Comparison of ENCODE assay signal across 10 cellular contexts in genomic region chr3:45988804-45989203, GRCh38. TPM values are rescaled to one million over a fixed set of nuclear protein-coding genes. Genes with fewer than 3 reads are reported as not detected.
DNase-seq lines count a peak whose midpoint lies in the region; TF ChIP-seq lines count a peak whose summit lies in the region.
"Had no signal": no experiment of that assay in that cellular context is flagged by ENCODE, and none has a peak within 500 bp of the region (broad histone marks: within the 10 kb centered on the region; RNA-seq: fewer than 3 reads in every experiment).

No MANE protein-coding gene starts in this region.

- H3K4me1 ChIP-seq in muscle layer of duodenum (ENCODE audit: control insufficient read depth in 1 of 2, insufficient read depth in 2 of 2, low read length in 2 of 2), result peaks cover 48 to 83% of the 10 kb centered on the region in 2 donors

- peak; percentile 68 for DNase-seq in AG20443 (ENCODE audit: low spot score)
- peak; percentile 86 for DNase-seq in HT1080 (ENCODE audit: low read depth)
- peak; percentile 78 for DNase-seq in choroid plexus epithelial cell (ENCODE audit: low read depth)
- DNase-seq in NCI-H748 treated with DMSO at 0.1 percent for 48 hours (lab: John Stamatoyannopoulos, UW), result no peak
- DNase-seq in substantia nigra (lab: John Stamatoyannopoulos, UW), result no peak
- no peak for DNase-seq in WERI-Rb-1
- DNase-seq in 8988T, result no peak
- DNase-seq: NCI-H510A treated with DMSO at 0.1 percent for 48 hours had no signal

- no peaks in the 10 kb centered on the region for H3K9me3 ChIP-seq in muscle layer of duodenum (ENCODE audit: control insufficient read depth in 1 of 2, low read length in 2 of 2)
- no peaks in the 10 kb centered on the region for H3K9me3 ChIP-seq in WERI-Rb-1 (ENCODE audit: severe bottlenecking)

- H3K4me3 ChIP-seq in choroid plexus epithelial cell (ENCODE audit: low read depth, low read length), result no peak overlapping the region
- no peak overlapping the region for H3K4me3 ChIP-seq in muscle layer of duodenum (ENCODE audit: low read depth in 1 of 2, low read length in 2 of 2)
- H3K4me3 ChIP-seq in WERI-Rb-1 (ENCODE audit: low read depth, low read length), result no peak overlapping the region

- no peak for TF ChIP-seq CTCF in choroid plexus epithelial cell (conservative IDR thresholded peaks at IDR 0.05; ENCODE audit: low read depth, low read length)
- TF ChIP-seq CTCF in WERI-Rb-1 (IDR thresholded peaks at IDR 0.05; ENCODE audit: low read depth, low read length), result no peak

- H3K27ac ChIP-seq in muscle layer of duodenum (ENCODE audit: low read length) (peak overlapping the region; percentile 90), substantia nigra (ENCODE audit: low read depth, low read length, poor library complexity, severe bottlenecking) (no peak overlapping the region), WERI-Rb-1 (no peak overlapping the region)

- H3K27me3 ChIP-seq in muscle layer of duodenum (ENCODE audit: low read depth, low read length) (no peaks in the 10 kb centered on the region), WERI-Rb-1 (ENCODE audit: insufficient read depth, low read depth, severe bottlenecking) (no peaks in the 10 kb centered on the region)

- H3K36me3 ChIP-seq in muscle layer of duodenum (ENCODE audit: control insufficient read depth in 1 of 2, insufficient read depth in 2 of 2, low read length in 2 of 2) (peaks cover 6 to 8% of the 10 kb centered on the region in 2 donors), WERI-Rb-1 (peaks cover 32% of the 10 kb centered on the region)

RNA-seq across cellular contexts. Expression of gene FYCO1, which starts 6.8 kb away (rescaled TPM):
- total RNA-seq in HT1080 (2014; rRNA removed; shearing (Covaris generic)), result 7.9 and 10.3 TPM in 2 replicates
- 9.4 and 12.1 TPM in 2 replicates for polyA plus RNA-seq in HT1080 (2015; cell fraction: cytosol; rRNA removed)
- 23.0 and 23.2 TPM in 2 replicates for polyA plus RNA-seq in HT1080 (2015; cell fraction: nucleus; rRNA removed)

RNA-seq across cellular contexts. Expression of gene XCR1, which starts 38.5 kb away (rescaled TPM):
- total RNA-seq in HT1080 (2014; rRNA removed; shearing (Covaris generic)), result not detected in 2 replicates
- 0.07 TPM in 1 of 2 replicates, not detected in the other for polyA plus RNA-seq in HT1080 (2015; cell fraction: cytosol; rRNA removed)
- not detected in 2 replicates for polyA plus RNA-seq in HT1080 (2015; cell fraction: nucleus; rRNA removed)
- total RNA-seq: dermis microvascular lymphatic vessel endothelial cell had no signal

RNA-seq across cellular contexts. Expression of gene CXCR6, which starts 45.5 kb away (rescaled TPM):
- total RNA-seq in HT1080 (2014; rRNA removed; shearing (Covaris generic)), result not detected in 2 replicates
- polyA plus RNA-seq in HT1080 (2015; cell fraction: cytosol; rRNA removed), result not detected in 2 replicates
- not detected in 2 replicates for polyA plus RNA-seq in HT1080 (2015; cell fraction: nucleus; rRNA removed)
- total RNA-seq: dermis microvascular lymphatic vessel endothelial cell had no signal

Comparison
In these comparisons a context has a peak if more than half of its experiments do, and no peak if none do; other contexts are left out.
1. DNase-seq: peak in AG20443 (single experiment), HT1080 (single experiment) and choroid plexus epithelial cell (single experiment); none in NCI-H748 treated with DMSO at 0.1 percent for 48 hours (single experiment), substantia nigra (0 of 49), WERI-Rb-1 (single experiment) and 8988T (single experiment).